Comparison of ENCODE assay signal across 19 cellular contexts in the genomic region with DNA sequence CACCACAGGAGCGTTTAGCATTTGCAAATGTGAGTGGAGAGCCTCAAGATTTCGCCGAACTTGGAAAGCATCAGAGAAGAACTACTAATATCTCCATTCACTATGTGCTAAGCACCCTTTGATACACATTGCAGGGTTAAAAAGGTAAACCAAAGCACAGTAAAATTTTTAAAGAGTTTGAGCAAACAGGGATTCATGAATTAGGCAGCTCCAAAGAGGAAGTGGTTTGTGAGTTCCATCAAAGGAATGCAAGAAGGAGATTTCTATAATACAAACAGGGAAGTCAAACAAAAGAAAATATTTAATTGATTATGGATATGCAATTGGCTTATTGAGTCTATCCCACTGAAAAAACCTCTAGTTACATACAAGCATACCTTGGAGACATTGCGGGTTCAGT.
A peak's percentile ranks its signal among the peaks of the same experiment; 100 is the strongest.
DNase-seq lines count a peak whose midpoint lies in the region; ATAC-seq and TF ChIP-seq lines count a peak whose summit lies in the region.
"Had no signal": no experiment of that assay in that cellular context is flagged by ENCODE, and none has a peak within 500 bp of the region (broad histone marks: within the 10 kb centered on the region; RNA-seq: fewer than 3 reads in every experiment).

No MANE protein-coding gene starts in this region.

- TF ChIP-seq POLR2A in gastroesophageal sphincter (IDR thresholded peaks at IDR 0.05), result no peak

- no peaks in the 10 kb centered on the region for H3K4me1 ChIP-seq in gastroesophageal sphincter
- H3K4me1 ChIP-seq: A549, right atrium auricular region had no signal

- no peak for ATAC-seq in gastroesophageal sphincter
- ATAC-seq: A549; activated naive CD4-positive, alpha-beta T cell treated with anti-CD3 and anti-CD28 coated beads, Interleukin-2, amount 50 U/mL, for 72 hours had no signal

- DNase-seq in T47D (ENCODE audit: low read depth in 1 of 2, low spot score in 1 of 2) (peak; percentile 51 to 64), MCF 10A (ENCODE audit: unreplicated experiment) (no peak), RPMI7951 (ENCODE audit: low read depth) (peak; percentile 18), fibroblast of peridontal ligament (ENCODE audit: extremely low read depth) (peak; percentile 41), stromal cell of bone marrow (ENCODE audit: low read depth) (peak; percentile 19), DMS 273 treated with DMSO at 0.1 percent for 48 hours (lab: John Stamatoyannopoulos, UW) (no peak), endothelial cell (ENCODE audit: low spot score) (no peak)
- DNase-seq: activated CD4-positive, alpha-beta T cell treated with anti-CD3 and anti-CD28 coated beads for 4 hours; activated T-cell treated with anti-CD3 and anti-CD28 coated beads, Interleukin-2, amount 50 U/mL, for 1 hour; NCI-H1092; NCI-H774; SHP77; stimulated activated CD8-positive, alpha-beta memory T cell treated with anti-CD3 and anti-CD28 coated beads, Interleukin-4, amount 100 ng/mL, for 48 hours; T-helper 9 cell had no signal

- H3K27me3 Mint-ChIP-seq in MCF 10A (ENCODE audit: insufficient read depth, unreplicated experiment), result no peaks in the 10 kb centered on the region
- H3K27me3 Mint-ChIP-seq in endothelial cell (ENCODE audit: unreplicated experiment), result no peaks in the 10 kb centered on the region

- no peaks in the 10 kb centered on the region for H3K36me3 ChIP-seq in gastroesophageal sphincter
- H3K36me3 ChIP-seq: right atrium auricular region had no signal

- BruUV-seq in MCF 10A (replicated peaks; lab: Mats Ljungman, UMichigan), result no TSS peak

- in situ Hi-C loops in T47D (cut with HindIII; ENCODE audit: low pct_unique_long_range_greater_than_20kb, low sequenced_read_pairs), result no loop called here

- no peak for TF ChIP-seq CTCF in MCF 10A (IDR thresholded peaks at IDR 0.05; ENCODE audit: unreplicated experiment)
- TF ChIP-seq CTCF in gastroesophageal sphincter (IDR thresholded peaks at IDR 0.05), result no peak
- no peak for TF ChIP-seq CTCF in endothelial cell (IDR thresholded peaks at IDR 0.05; ENCODE audit: unreplicated experiment)

- H3K4me1 Mint-ChIP-seq in MCF 10A (ENCODE audit: insufficient read depth, unreplicated experiment) (peaks cover 6% of the 10 kb centered on the region), endothelial cell (ENCODE audit: unreplicated experiment) (no peaks in the 10 kb centered on the region)

- H3K36me3 Mint-ChIP-seq in MCF 10A (ENCODE audit: insufficient read depth, unreplicated experiment) (peaks cover 6% of the 10 kb centered on the region), endothelial cell (ENCODE audit: low read depth, unreplicated experiment) (no peaks in the 10 kb centered on the region)
- H3K36me3 Mint-ChIP-seq: activated naive CD4-positive, alpha-beta T cell treated with anti-CD3 and anti-CD28 coated beads, Interleukin-2, amount 50 U/mL, for 72 hours had no signal

- peaks cover 3% of the 10 kb centered on the region for H3K27me3 ChIP-seq in gastroesophageal sphincter
- H3K27me3 ChIP-seq: right atrium auricular region had no signal

- no peak overlapping the region for H3K27ac Mint-ChIP-seq in MCF 10A (ENCODE audit: low read depth, unreplicated experiment)
- no peak overlapping the region for H3K27ac Mint-ChIP-seq in endothelial cell (ENCODE audit: unreplicated experiment)
- H3K27ac Mint-ChIP-seq: activated naive CD4-positive, alpha-beta T cell treated with anti-CD3 and anti-CD28 coated beads, Interleukin-2, amount 50 U/mL, for 72 hours had no signal

- intact Hi-C loops in MCF 10A (cut with micrococcal nuclease), result no loop called here

- H3K4me3 ChIP-seq in gastroesophageal sphincter, result no peak overlapping the region
- H3K4me3 ChIP-seq: A549, lung, right atrium auricular region had no signal

- CTCF ChIA-PET in MCF 10A (lab: Yijun Ruan, JAX), result interaction anchor here (0.6 kb wide), 1 partner anchor 51 kb away, joined by 3 read pairs; no protein-coding TSS in a partner anchor

- no peak overlapping the region for H3K27ac ChIP-seq in gastroesophageal sphincter
- H3K27ac ChIP-seq: A549, right atrium auricular region had no signal

- H3K9me3 Mint-ChIP-seq in MCF 10A (ENCODE audit: unreplicated experiment), result no peaks in the 10 kb centered on the region
- H3K9me3 Mint-ChIP-seq in endothelial cell (ENCODE audit: unreplicated experiment), result no peaks in the 10 kb centered on the region
- H3K9me3 Mint-ChIP-seq: activated naive CD4-positive, alpha-beta T cell treated with anti-CD3 and anti-CD28 coated beads, Interleukin-2, amount 50 U/mL, for 72 hours had no signal

- no peaks in the 10 kb centered on the region for H3K9me3 ChIP-seq in gastroesophageal sphincter
- H3K9me3 ChIP-seq: A549, right atrium auricular region had no signal

- TF ChIP-seq EP300 in gastroesophageal sphincter (IDR thresholded peaks at IDR 0.05), result no peak

- H3K4me3 Mint-ChIP-seq in MCF 10A (ENCODE audit: unreplicated experiment) (no peak overlapping the region), endothelial cell (ENCODE audit: unreplicated experiment) (no peak overlapping the region)

- POLR2A ChIA-PET in MCF 10A (lab: Yijun Ruan, JAX), result no interaction called here

- WGBS in gastroesophageal sphincter (ENCODE audit: low coverage in 1 of 2), 2 donors, result 89 to 97% methylated on average over 4 of the region's 4 CpGs

Comparison
In these comparisons a context has a peak if more than half of its experiments do, and no peak if none do; other contexts are left out.
1. DNase-seq: peak in T47D (2 of 2), RPMI7951 (single experiment), fibroblast of peridontal ligament (single experiment) and stromal cell of bone marrow (single experiment); none in MCF 10A (single experiment), DMS 273 treated with DMSO at 0.1 percent for 48 hours (single experiment) and endothelial cell (single experiment).